ENCODE assay signal across 18 cellular contexts in genomic region chr2:176449852-176450251, GRCh38.
DNase-seq lines count a peak whose midpoint lies in the region; ATAC-seq, FAIRE-seq and TF ChIP-seq lines count a peak whose summit lies in the region.
"Had no signal": no experiment of that assay in that cellular context is flagged by ENCODE, and none has a peak within 500 bp of the region (broad histone marks: within the 10 kb centered on the region; RNA-seq: fewer than 3 reads in every experiment).

No MANE protein-coding gene starts in this region.

- peak overlapping the region; percentile 49 for H3K18ac ChIP-seq in H1 (ENCODE audit: extremely low read depth, low read length)

- no peak overlapping the region for H3K4me3 Mint-ChIP-seq in stimulated activated memory B cell treated with anti-CD40 and anti-IgM and Interleukin-4, amounts not matched to agents 10 μg/mL and 1 μg/mL and 100 μg/mL, for 72 hours

- no peak for TF ChIP-seq RAD21 in H1 (IDR thresholded peaks at IDR 0.05 in 1 of 2, conservative IDR thresholded peaks at IDR 0.05 in 1 of 2; ENCODE audit: low read depth in 2 of 2, low read length in 2 of 2)

- H3K36me3 ChIP-seq in HUES48 (ENCODE audit: control insufficient read depth, insufficient read depth, low read length) (no peaks in the 10 kb centered on the region), H1 (ENCODE audit: control insufficient read depth in 2 of 4, insufficient read depth in 4 of 4, low read length in 3 of 4) (no peaks in the 10 kb centered on the region)
- H3K36me3 ChIP-seq: MG63, Peyer's patch had no signal

- FAIRE-seq in H1 (lab: Jason Lieb, UNC): peak; percentile 91
- FAIRE-seq: HTR-8/SVneo had no signal

- H3K9me3 Mint-ChIP-seq in stimulated activated memory B cell treated with anti-CD40 and anti-IgM and Interleukin-4, amounts not matched to agents 10 μg/mL and 1 μg/mL and 100 μg/mL, for 72 hours: no peaks in the 10 kb centered on the region

- TF ChIP-seq CTCF in H1 (IDR thresholded peaks at IDR 0.05; ENCODE audit: control extremely low read depth in 1 of 3, insufficient read depth in 1 of 3, low read depth in 1 of 3, low read length in 3 of 3): no peak

- H3K79me1 ChIP-seq in H1 (ENCODE audit: low read depth, low read length): no peaks in the 10 kb centered on the region

- no peak overlapping the region for H3K56ac ChIP-seq in H1 (replicated peaks; ENCODE audit: insufficient read length, low read depth, low read length)

- H2BK20ac ChIP-seq in H1 (ENCODE audit: low read length): peak overlapping the region; percentile 62; the same call in 1 of the 2 replicates

- ATAC-seq in stimulated activated memory B cell treated with anti-CD40 and anti-IgM and Interleukin-4, amounts not matched to agents 10 μg/mL and 1 μg/mL and 100 μg/mL, for 72 hours: no peak
- no peak for ATAC-seq in GM18873 (IDR thresholded peaks at IDR 0.05; ENCODE audit: low FRiP score, unreplicated experiment)

- H3K36me3 Mint-ChIP-seq in stimulated activated memory B cell treated with anti-CD40 and anti-IgM and Interleukin-4, amounts not matched to agents 10 μg/mL and 1 μg/mL and 100 μg/mL, for 72 hours: no peaks in the 10 kb centered on the region

- no peak overlapping the region for H2BK120ac ChIP-seq in H1 (replicated peaks; ENCODE audit: low read depth, low read length)

- H3K4me2 ChIP-seq in H1 (ENCODE audit: insufficient read depth in 1 of 2, low read depth in 2 of 2, low read length in 2 of 2): peak overlapping the region; percentile 53 to 79
- H3K4me2 ChIP-seq: KMS-11 had no signal

- H3K9ac ChIP-seq in HUES48 (ENCODE audit: low read depth, low read length) (peak overlapping the region; percentile 36; the same call in 1 of the 2 replicates), H1 (replicated peaks in 1 of 4; ENCODE audit: extremely low read depth in 1 of 4, low read depth in 3 of 4, low read length in 3 of 4) (no peak overlapping the region)
- H3K9ac ChIP-seq: KMS-11 had no signal

- H3K4me3 ChIP-seq in HUES48 (ENCODE audit: low read depth, low read length) (peak overlapping the region; percentile 38), H1 (ENCODE audit: extremely low read depth in 1 of 4, insufficient read depth in 2 of 4, low read depth in 3 of 4, low read length in 4 of 4) (peak overlapping the region in 2 of 4 experiments; percentile 1 to 46; a peak in 2 of 8 replicates)
- H3K4me3 ChIP-seq: MG63, Peyer's patch had no signal

- POLR2A ChIA-PET in H1 (lab: Charles Lee; ENCODE audit: partially characterized antibody): interaction anchor here (0.8 to 1.6 kb wide), 4 partner anchors 9 to 55 kb away, joined by 3 to 5 read pairs (median 4); no protein-coding TSS in a partner anchor

- H2BK15ac ChIP-seq in H1 (ENCODE audit: low read length): no peak overlapping the region

- H3K4me1 ChIP-seq in HUES48 (ENCODE audit: control insufficient read depth, insufficient read depth, low read length) (peaks cover 30% of the 10 kb centered on the region), H1 (replicated peaks in 1 of 4; ENCODE audit: control insufficient read depth in 3 of 4, insufficient read depth in 4 of 4, low read length in 3 of 4) (peaks cover 0 to 18% (median 12%) of the 10 kb centered on the region in 4 experiments; a peak in 6 of 7 replicates)
- H3K4me1 ChIP-seq: Peyer's patch had no signal

- no peak overlapping the region for H3K14ac ChIP-seq in H1 (ENCODE audit: insufficient read length)

- CTCF ChIA-PET in H1 (lab: Charles Lee; ENCODE audit: partially characterized antibody): interaction anchor here (0.6 to 3.2 kb wide), 9 partner anchors 10 to 312 kb away, joined by 3 to 27 read pairs (median 4); no protein-coding TSS in a partner anchor

- 1% methylated on average over 3 of the region's 3 CpGs; no CpG with 5 or more reads in 1 of the 2 experiments for WGBS in H1 (ENCODE audit: extremely low coverage in 1 of 2, insufficient coverage in 1 of 2, insufficient read length in 1 of 2, insufficient replicate concordance in 2 of 2, low coverage in 1 of 2, low lambda C conversion rate in 2 of 2, missing lambda C conversion rate in 1 of 2), 2 experiments

- H3K9me3 ChIP-seq in HUES48 (ENCODE audit: control insufficient read depth, insufficient read depth, low read length) (no peaks in the 10 kb centered on the region), H1 (ENCODE audit: insufficient read depth in 2 of 2, low read depth in 1 of 2, low read length in 1 of 2) (no peaks in the 10 kb centered on the region)
- H3K9me3 ChIP-seq: MG63, Peyer's patch had no signal

- H3K23ac ChIP-seq in H1 (ENCODE audit: insufficient read length): no peak overlapping the region

- H4K20me1 ChIP-seq in H1 (replicated peaks in 1 of 2; ENCODE audit: control insufficient read depth in 1 of 2, insufficient read depth in 2 of 2, low read length in 2 of 2): no peaks in the 10 kb centered on the region

- no peak overlapping the region for H3K27ac Mint-ChIP-seq in stimulated activated memory B cell treated with anti-CD40 and anti-IgM and Interleukin-4, amounts not matched to agents 10 μg/mL and 1 μg/mL and 100 μg/mL, for 72 hours

- peak overlapping the region; percentile 96; the same call in 1 of the 2 replicates for H2BK12ac ChIP-seq in H1 (ENCODE audit: low read depth, low read length)

- no peak overlapping the region; the same call in 1 of the 2 replicates for H2AK5ac ChIP-seq in H1 (ENCODE audit: low read depth, low read length)

- H3K27me3 Mint-ChIP-seq in stimulated activated memory B cell treated with anti-CD40 and anti-IgM and Interleukin-4, amounts not matched to agents 10 μg/mL and 1 μg/mL and 100 μg/mL, for 72 hours: peaks cover 7% of the 10 kb centered on the region

- no peak for TF ChIP-seq POLR2A in H1 (IDR thresholded peaks at IDR 0.05; ENCODE audit: control extremely low read depth in 1 of 2, low read depth in 2 of 2, low read length in 2 of 2)

- H4K5ac ChIP-seq in H1 (ENCODE audit: insufficient read length, low read depth, low read length): peak overlapping the region; percentile 42

- H3K27me3 ChIP-seq in HUES48 (ENCODE audit: control insufficient read depth, insufficient read depth, low read length): no peaks in the 10 kb centered on the region
- peaks cover 0 to 3% (median 0%) of the 10 kb centered on the region in 4 experiments; a peak in 1 of 7 replicates for H3K27me3 ChIP-seq in H1 (replicated peaks in 1 of 4; ENCODE audit: control insufficient read depth in 3 of 4, extremely low read depth in 1 of 4, insufficient read depth in 3 of 4, low read length in 3 of 4)
- H3K27me3 ChIP-seq: MG63, Peyer's patch had no signal

- peak overlapping the region; percentile 46; the same call in 1 of the 2 replicates for H2BK5ac ChIP-seq in H1 (ENCODE audit: low read depth, low read length)

- H3K27ac ChIP-seq in HUES48 (ENCODE audit: low read depth, low read length) (peak overlapping the region; percentile 83), H1 (ENCODE audit: low read depth, low read length) (no peak overlapping the region; the same call in 1 of the 2 replicates)
- H3K27ac ChIP-seq: KMS-11, Peyer's patch had no signal

- H4K8ac ChIP-seq in H1 (ENCODE audit: extremely low read depth, insufficient read depth, low read length): no peak overlapping the region

- no peak overlapping the region for H2AFZ ChIP-seq in H1 (ENCODE audit: low read length)

- no peaks in the 10 kb centered on the region; a peak in 1 of 4 replicates for H3K79me2 ChIP-seq in H1 (ENCODE audit: control insufficient read depth in 1 of 2, insufficient read depth in 2 of 2, low read length in 2 of 2)

- TF ChIP-seq EP300 in H1 (IDR thresholded peaks at IDR 0.05; ENCODE audit: borderline replicate concordance in 1 of 2, low read depth in 2 of 2, low read length in 2 of 2): peak in 1 of 2 experiments; percentile 88; a peak in 1 of 3 replicates

- H3K4me1 Mint-ChIP-seq in stimulated activated memory B cell treated with anti-CD40 and anti-IgM and Interleukin-4, amounts not matched to agents 10 μg/mL and 1 μg/mL and 100 μg/mL, for 72 hours: peaks cover 10% of the 10 kb centered on the region

- no peak overlapping the region for H3K4ac ChIP-seq in H1 (replicated peaks; ENCODE audit: insufficient read length, low read depth, low read length)

- peak overlapping the region; percentile 2 for H4K91ac ChIP-seq in H1 (replicated peaks; ENCODE audit: insufficient read length, low read length)

- DNase-seq in H1 (ENCODE audit: low read depth in 1 of 2, low spot score in 2 of 2): peak; percentile 53 to 70
- DNase-seq in islet precursor cell: peak; percentile 59
- no peak for DNase-seq in ureter (ENCODE audit: low spot score)
- DNase-seq in SK-N-DZ (ENCODE audit: low spot score): no peak
- DNase-seq: C1 segment of cervical spinal cord, EL, MG63, NCI-H1092 treated with DMSO at 0.1 percent for 48 hours, NCI-H187, NCI-H446 treated with DMSO at 0.1 percent for 48 hours, NCI-H748 treated with DMSO at 0.1 percent for 48 hours, Peyer's patch, SHP77 had no signal

- no peaks in the 10 kb centered on the region for H3K23me2 ChIP-seq in H1 (ENCODE audit: low read depth, low read length)

TF ChIP-seq in H1, 55 proteins besides CTCF, POLR2A, EP300 and RAD21 (continues in another document):
- TF ChIP-seq CTBP2 (IDR thresholded peaks at IDR 0.05; ENCODE audit: borderline replicate concordance, insufficient read depth, insufficient read length, low read length) (no peak), BRCA1 (IDR thresholded peaks at IDR 0.05; ENCODE audit: low read depth, low read length) (no peak), PHF8 (conservative IDR thresholded peaks at IDR 0.05; ENCODE audit: low read depth, low read length) (no peak), BCL11A (IDR thresholded peaks at IDR 0.05; ENCODE audit: low read depth in 2 of 2, low read length in 2 of 2) (no peak), TEAD4 (IDR thresholded peaks at IDR 0.05; ENCODE audit: low read depth, low read length) (peak; percentile 93), SIN3A (conservative IDR thresholded peaks at IDR 0.05 in 1 of 2, IDR thresholded peaks at IDR 0.05 in 1 of 2; ENCODE audit: low read depth in 1 of 2, low read length in 2 of 2) (no peak), RXRA (IDR thresholded peaks at IDR 0.05; ENCODE audit: insufficient read depth, low read depth, low read length) (peak; percentile 96), E2F6 (IDR thresholded peaks at IDR 0.05) (no peak), BACH1 (IDR thresholded peaks at IDR 0.05; ENCODE audit: low read length) (no peak), EZH2 (IDR thresholded peaks at IDR 0.05; ENCODE audit: low read depth, low read length, severe bottlenecking) (peak; percentile 13), POLR2AphosphoS5 (IDR thresholded peaks at IDR 0.05; ENCODE audit: low read depth, low read length) (no peak), NANOG (IDR thresholded peaks at IDR 0.05; ENCODE audit: insufficient read depth, low read depth, low read length, poor library complexity, severe bottlenecking) (peak; percentile 50), ZNF274 (IDR thresholded peaks at IDR 0.05; ENCODE audit: borderline replicate concordance, extremely low read depth, low read length) (no peak)

Comparison
In these comparisons a context has a peak if more than half of its experiments do, and no peak if none do; other contexts are left out.
1. DNase-seq: peak in H1 (2 of 2) and islet precursor cell (single experiment); none in ureter (single experiment) and SK-N-DZ (single experiment).